In the genomic region with DNA sequence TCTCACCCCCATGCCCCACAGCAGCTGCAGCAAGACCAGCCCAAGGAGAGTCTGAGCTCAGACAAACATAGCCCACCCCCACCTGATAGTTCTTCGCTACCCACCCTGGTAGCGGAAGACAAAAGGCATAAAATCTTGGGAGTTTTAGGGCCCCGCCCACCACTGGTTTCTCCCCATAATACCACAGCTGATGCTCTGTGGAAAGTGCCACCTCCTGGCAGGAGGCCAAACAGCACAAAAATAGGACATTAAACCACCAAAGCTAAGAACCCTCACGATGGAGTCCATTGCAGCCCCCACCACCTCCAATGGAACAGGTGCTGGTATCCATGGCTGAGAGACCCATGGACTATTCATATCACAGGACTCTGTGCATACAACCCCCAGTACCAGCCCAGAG, we compare ENCODE assay signal across 17 cellular contexts.
"Had no signal": no experiment of that assay in that cellular context is flagged by ENCODE, and none has a peak within 500 bp of the region (broad histone marks: within the 10 kb centered on the region; RNA-seq: fewer than 3 reads in every experiment).

No MANE protein-coding gene starts in this region.

- H3K9ac ChIP-seq: neural progenitor cell had no signal

- H3K27me3 ChIP-seq: colonic mucosa, neural progenitor cell, ovary, right atrium auricular region, sigmoid colon had no signal

- H3K9me3 ChIP-seq: colonic mucosa, ovary, right atrium auricular region, sigmoid colon had no signal

- FAIRE-seq: islet of Langerhans, urothelium cell line had no signal

- DNase-seq: colonic mucosa; effector CD4-positive, alpha-beta T cell; foreskin melanocyte; head of caudate nucleus; hippocampal formation; nucleus accumbens; ovary; sigmoid colon; stimulated activated CD4-positive, alpha-beta T cell treated with anti-CD3 and anti-CD28 coated beads, Interleukin-2, amount 100 ng/mL, for 48 hours; stimulated activated naive CD4-positive, alpha-beta T cell treated with Interleukin-2 at 50 U/mL for 16 hours had no signal

- H3K4me1 ChIP-seq: colonic mucosa, neural progenitor cell, right atrium auricular region, sigmoid colon had no signal

- H3K4me2 ChIP-seq: neural progenitor cell, smooth muscle cell had no signal

- ATAC-seq: left lobe of liver; natural killer cell treated with Interleukin-12 subunit alpha and Interleukin-12 subunit beta and Interleukin-15 and Interleukin-18, amount 100 ng/mL, for 72 hours had no signal

- H3K4me3 ChIP-seq: colonic mucosa, neural progenitor cell, ovary, right atrium auricular region, sigmoid colon, smooth muscle cell had no signal

- H3K27ac ChIP-seq: colonic mucosa, neural progenitor cell, ovary, right atrium auricular region, sigmoid colon had no signal

- H3K36me3 ChIP-seq: colonic mucosa, neural progenitor cell, ovary, right atrium auricular region, sigmoid colon had no signal

- H2AFZ ChIP-seq: neural progenitor cell had no signal
